ENCODE assay signal across 1 cellular context in the genomic region with DNA sequence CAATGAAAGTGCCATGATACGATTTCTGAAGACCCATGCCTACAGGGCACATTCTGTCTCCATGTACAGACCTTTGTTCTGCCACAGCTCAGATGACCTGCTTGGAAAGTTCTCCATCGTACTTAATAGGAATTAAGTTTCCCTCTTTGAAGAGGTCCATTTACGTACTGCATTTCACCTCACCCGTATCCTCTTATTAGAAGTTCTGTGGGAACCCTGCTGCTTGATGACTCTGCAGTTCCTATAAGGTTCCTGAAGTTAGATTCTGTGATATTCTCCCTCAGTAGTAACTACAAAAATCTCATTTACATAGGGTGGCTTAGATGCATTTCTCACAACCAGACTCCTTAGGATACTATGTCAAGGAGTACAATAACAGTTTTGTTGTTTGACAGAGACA.
TF ChIP-seq lines count a peak whose summit lies in the region.

No MANE protein-coding gene starts in this region.

TF ChIP-seq in K562, 482 proteins besides CTCF, POLR2A, EP300 and RAD21 (continued from another document):
- TF ChIP-seq, protein P1, sequence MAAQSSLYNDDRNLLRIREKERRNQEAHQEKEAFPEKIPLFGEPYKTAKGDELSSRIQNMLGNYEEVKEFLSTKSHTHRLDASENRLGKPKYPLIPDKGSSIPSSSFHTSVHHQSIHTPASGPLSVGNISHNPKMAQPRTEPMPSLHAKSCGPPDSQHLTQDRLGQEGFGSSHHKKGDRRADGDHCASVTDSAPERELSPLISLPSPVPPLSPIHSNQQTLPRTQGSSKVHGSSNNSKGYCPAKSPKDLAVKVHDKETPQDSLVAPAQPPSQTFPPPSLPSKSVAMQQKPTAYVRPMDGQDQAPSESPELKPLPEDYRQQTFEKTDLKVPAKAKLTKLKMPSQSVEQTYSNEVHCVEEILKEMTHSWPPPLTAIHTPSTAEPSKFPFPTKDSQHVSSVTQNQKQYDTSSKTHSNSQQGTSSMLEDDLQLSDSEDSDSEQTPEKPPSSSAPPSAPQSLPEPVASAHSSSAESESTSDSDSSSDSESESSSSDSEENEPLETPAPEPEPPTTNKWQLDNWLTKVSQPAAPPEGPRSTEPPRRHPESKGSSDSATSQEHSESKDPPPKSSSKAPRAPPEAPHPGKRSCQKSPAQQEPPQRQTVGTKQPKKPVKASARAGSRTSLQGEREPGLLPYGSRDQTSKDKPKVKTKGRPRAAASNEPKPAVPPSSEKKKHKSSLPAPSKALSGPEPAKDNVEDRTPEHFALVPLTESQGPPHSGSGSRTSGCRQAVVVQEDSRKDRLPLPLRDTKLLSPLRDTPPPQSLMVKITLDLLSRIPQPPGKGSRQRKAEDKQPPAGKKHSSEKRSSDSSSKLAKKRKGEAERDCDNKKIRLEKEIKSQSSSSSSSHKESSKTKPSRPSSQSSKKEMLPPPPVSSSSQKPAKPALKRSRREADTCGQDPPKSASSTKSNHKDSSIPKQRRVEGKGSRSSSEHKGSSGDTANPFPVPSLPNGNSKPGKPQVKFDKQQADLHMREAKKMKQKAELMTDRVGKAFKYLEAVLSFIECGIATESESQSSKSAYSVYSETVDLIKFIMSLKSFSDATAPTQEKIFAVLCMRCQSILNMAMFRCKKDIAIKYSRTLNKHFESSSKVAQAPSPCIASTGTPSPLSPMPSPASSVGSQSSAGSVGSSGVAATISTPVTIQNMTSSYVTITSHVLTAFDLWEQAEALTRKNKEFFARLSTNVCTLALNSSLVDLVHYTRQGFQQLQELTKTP (IDR thresholded peaks at IDR 0.05; ENCODE audit: low read depth in 1 of 2, partially characterized antibody in 2 of 2): no peak
- peak; percentile 80 for TF ChIP-seq C11orf30 (IDR thresholded peaks at IDR 0.05; ENCODE audit: low read depth)
- TF ChIP-seq SREBF2 (CRISPR knock-in tag; IDR thresholded peaks at IDR 0.05): no peak
- no peak for TF ChIP-seq CBX5 (IDR thresholded peaks at IDR 0.05; ENCODE audit: borderline replicate concordance, low read depth)
- TF ChIP-seq HEY1 (CRISPR knock-in tag; IDR thresholded peaks at IDR 0.05; ENCODE audit: borderline replicate concordance): no peak
- no peak for TF ChIP-seq ZFP36 (IDR thresholded peaks at IDR 0.05; ENCODE audit: low read depth, low read length, partially characterized antibody)
- TF ChIP-seq RBM34 (IDR thresholded peaks at IDR 0.05; ENCODE audit: borderline replicate concordance, insufficient read depth, low read length): no peak
- 0 out of 2 replicates have a peak, but pooled peaks have one; percentile 22 for TF ChIP-seq SMARCA4 (IDR thresholded peaks at IDR 0.05)
- TF ChIP-seq MAFK (IDR thresholded peaks at IDR 0.05; ENCODE audit: low read length): peak; percentile 31; the same call in 1 of the 2 replicates
- TF ChIP-seq NCOA6 (IDR thresholded peaks at IDR 0.05): no peak
- no peak for TF ChIP-seq ZNF444 (CRISPR knock-in tag; IDR thresholded peaks at IDR 0.05)
- TF ChIP-seq BDP1 (IDR thresholded peaks at IDR 0.05; ENCODE audit: insufficient read depth, insufficient read length): no peak
- no peak for TF ChIP-seq PTBP1 (IDR thresholded peaks at IDR 0.05; ENCODE audit: low read depth, low read length)
- TF ChIP-seq RBM39 (optimal IDR thresholded peaks at IDR 0.05; ENCODE audit: low read depth, low read length): no peak
- TF ChIP-seq MAFF (IDR thresholded peaks at IDR 0.05; ENCODE audit: low read length): peak; percentile 34; the same call in 1 of the 2 replicates
- TF ChIP-seq, protein P2, sequence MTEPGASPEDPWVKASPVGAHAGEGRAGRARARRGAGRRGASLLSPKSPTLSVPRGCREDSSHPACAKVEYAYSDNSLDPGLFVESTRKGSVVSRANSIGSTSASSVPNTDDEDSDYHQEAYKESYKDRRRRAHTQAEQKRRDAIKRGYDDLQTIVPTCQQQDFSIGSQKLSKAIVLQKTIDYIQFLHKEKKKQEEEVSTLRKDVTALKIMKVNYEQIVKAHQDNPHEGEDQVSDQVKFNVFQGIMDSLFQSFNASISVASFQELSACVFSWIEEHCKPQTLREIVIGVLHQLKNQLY (CRISPR knock-in tag; conservative IDR thresholded peaks at IDR 0.05): no peak
- 0 out of 2 replicates have a peak, but pooled peaks have one; percentile 46 for TF ChIP-seq MAFG (tag; conservative IDR thresholded peaks at IDR 0.05)
- TF ChIP-seq SMAD3 (CRISPR knock-in tag; conservative IDR thresholded peaks at IDR 0.05): no peak
- no peak for TF ChIP-seq NFIX (CRISPR knock-in tag; IDR thresholded peaks at IDR 0.05; ENCODE audit: low read depth)
- TF ChIP-seq NFE2 (IDR thresholded peaks at IDR 0.05; ENCODE audit: low read depth): peak; percentile 86
- TF ChIP-seq RUNX1 (IDR thresholded peaks at IDR 0.05; ENCODE audit: low read depth): no peak
- no peak for TF ChIP-seq TAF1 (IDR thresholded peaks at IDR 0.05; ENCODE audit: control insufficient read depth, extremely low read depth, insufficient read depth, low read length, severe bottlenecking)
- TF ChIP-seq, protein P3, sequence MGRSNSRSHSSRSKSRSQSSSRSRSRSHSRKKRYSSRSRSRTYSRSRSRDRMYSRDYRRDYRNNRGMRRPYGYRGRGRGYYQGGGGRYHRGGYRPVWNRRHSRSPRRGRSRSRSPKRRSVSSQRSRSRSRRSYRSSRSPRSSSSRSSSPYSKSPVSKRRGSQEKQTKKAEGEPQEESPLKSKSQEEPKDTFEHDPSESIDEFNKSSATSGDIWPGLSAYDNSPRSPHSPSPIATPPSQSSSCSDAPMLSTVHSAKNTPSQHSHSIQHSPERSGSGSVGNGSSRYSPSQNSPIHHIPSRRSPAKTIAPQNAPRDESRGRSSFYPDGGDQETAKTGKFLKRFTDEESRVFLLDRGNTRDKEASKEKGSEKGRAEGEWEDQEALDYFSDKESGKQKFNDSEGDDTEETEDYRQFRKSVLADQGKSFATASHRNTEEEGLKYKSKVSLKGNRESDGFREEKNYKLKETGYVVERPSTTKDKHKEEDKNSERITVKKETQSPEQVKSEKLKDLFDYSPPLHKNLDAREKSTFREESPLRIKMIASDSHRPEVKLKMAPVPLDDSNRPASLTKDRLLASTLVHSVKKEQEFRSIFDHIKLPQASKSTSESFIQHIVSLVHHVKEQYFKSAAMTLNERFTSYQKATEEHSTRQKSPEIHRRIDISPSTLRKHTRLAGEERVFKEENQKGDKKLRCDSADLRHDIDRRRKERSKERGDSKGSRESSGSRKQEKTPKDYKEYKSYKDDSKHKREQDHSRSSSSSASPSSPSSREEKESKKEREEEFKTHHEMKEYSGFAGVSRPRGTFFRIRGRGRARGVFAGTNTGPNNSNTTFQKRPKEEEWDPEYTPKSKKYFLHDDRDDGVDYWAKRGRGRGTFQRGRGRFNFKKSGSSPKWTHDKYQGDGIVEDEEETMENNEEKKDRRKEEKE (IDR thresholded peaks at IDR 0.05; ENCODE audit: borderline replicate concordance in 1 of 2, control insufficient read depth in 1 of 2, low read depth in 2 of 2, low read length in 1 of 2): no peak
- TF ChIP-seq MECOM (CRISPR knock-in tag; IDR thresholded peaks at IDR 0.05): no peak
- TF ChIP-seq ZNF316 (IDR thresholded peaks at IDR 0.05): peak; percentile 84
- no peak for TF ChIP-seq SRSF9 (IDR thresholded peaks at IDR 0.05; ENCODE audit: borderline replicate concordance, low read depth, low read length)
- peak; percentile 24 for TF ChIP-seq TBP (optimal IDR thresholded peaks at IDR 0.05; ENCODE audit: low read depth, low read length)
- no peak for TF ChIP-seq ZNF165 (CRISPR knock-in tag; IDR thresholded peaks at IDR 0.05; ENCODE audit: borderline replicate concordance)
- TF ChIP-seq, protein P4, sequence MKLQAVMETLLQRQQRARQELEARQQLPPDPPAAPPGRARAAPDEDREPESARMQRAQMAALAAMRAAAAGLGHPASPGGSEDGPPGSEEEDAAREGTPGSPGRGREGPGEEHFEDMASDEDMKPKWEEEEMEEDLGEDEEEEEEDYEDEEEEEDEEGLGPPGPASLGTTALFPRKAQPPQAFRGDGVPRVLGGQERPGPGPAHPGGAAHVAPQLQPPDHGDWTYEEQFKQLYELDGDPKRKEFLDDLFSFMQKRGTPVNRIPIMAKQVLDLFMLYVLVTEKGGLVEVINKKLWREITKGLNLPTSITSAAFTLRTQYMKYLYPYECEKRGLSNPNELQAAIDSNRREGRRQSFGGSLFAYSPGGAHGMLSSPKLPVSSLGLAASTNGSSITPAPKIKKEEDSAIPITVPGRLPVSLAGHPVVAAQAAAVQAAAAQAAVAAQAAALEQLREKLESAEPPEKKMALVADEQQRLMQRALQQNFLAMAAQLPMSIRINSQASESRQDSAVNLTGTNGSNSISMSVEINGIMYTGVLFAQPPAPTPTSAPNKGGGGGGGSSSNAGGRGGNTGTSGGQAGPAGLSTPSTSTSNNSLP (IDR thresholded peaks at IDR 0.05; ENCODE audit: borderline replicate concordance, low read depth, low read length): no peak
